13 cellular contexts compared by ENCODE assay signal in the genomic region with DNA sequence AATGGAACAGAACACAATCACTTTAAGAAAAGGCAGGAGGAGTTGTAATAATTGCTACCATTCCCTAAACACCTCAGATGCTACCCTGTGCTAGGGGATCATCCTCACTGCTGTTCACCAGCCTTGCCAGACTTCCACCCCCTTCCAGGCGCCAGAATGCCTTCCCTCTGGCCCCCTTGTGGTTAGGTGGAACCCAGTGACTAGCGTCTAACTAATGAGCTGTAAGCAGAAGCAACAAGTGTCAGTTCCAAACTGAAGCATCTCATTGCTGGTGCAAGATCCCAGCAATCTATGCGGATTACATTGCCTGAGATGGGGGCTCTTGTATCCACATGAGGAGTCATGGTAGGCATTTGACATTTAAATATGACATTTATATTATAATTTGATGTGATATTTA.
DNase-seq lines count a peak whose midpoint lies in the region; ATAC-seq and TF ChIP-seq lines count a peak whose summit lies in the region.
"Had no signal": no experiment of that assay in that cellular context is flagged by ENCODE, and none has a peak within 500 bp of the region (broad histone marks: within the 10 kb centered on the region; RNA-seq: fewer than 3 reads in every experiment).

No MANE protein-coding gene starts in this region.

- no peak overlapping the region for H3K9ac ChIP-seq in Karpas-422 (ENCODE audit: low read length)

- H4K20me1 ChIP-seq in Karpas-422 (ENCODE audit: insufficient read depth, low read depth, low read length): no peaks in the 10 kb centered on the region

- H3K36me3 ChIP-seq in Karpas-422 (ENCODE audit: insufficient read depth, low read length): no peaks in the 10 kb centered on the region

- no peaks in the 10 kb centered on the region for H3K9me3 Mint-ChIP-seq in neural crest cell
- H3K9me3 Mint-ChIP-seq: activated naive CD8-positive, alpha-beta T cell treated with anti-CD3 and anti-CD28 coated beads, Interleukin-2, amount 50 U/mL, for 24 hours had no signal

- ATAC-seq in HG02588 (IDR thresholded peaks at IDR 0.05; ENCODE audit: unreplicated experiment): no peak
- ATAC-seq in GM18873 (IDR thresholded peaks at IDR 0.05; ENCODE audit: low FRiP score, unreplicated experiment): no peak
- ATAC-seq: activated naive CD8-positive, alpha-beta T cell treated with anti-CD3 and anti-CD28 coated beads, Interleukin-2, amount 50 U/mL, for 24 hours had no signal

- no peaks in the 10 kb centered on the region for H3K79me2 ChIP-seq in Karpas-422 (ENCODE audit: low read length)

- peaks cover 9% of the 10 kb centered on the region for H3K4me1 Mint-ChIP-seq in neural crest cell
- H3K4me1 Mint-ChIP-seq: activated naive CD8-positive, alpha-beta T cell treated with anti-CD3 and anti-CD28 coated beads, Interleukin-2, amount 50 U/mL, for 24 hours; memory B cell had no signal

- TF ChIP-seq CTCF in neural crest cell (conservative IDR thresholded peaks at IDR 0.05): peak; percentile 40

- H3K4me3 ChIP-seq in Karpas-422 (ENCODE audit: low read length): no peak overlapping the region

- no peaks in the 10 kb centered on the region for H3K36me3 Mint-ChIP-seq in neural crest cell (ENCODE audit: low read depth)
- H3K36me3 Mint-ChIP-seq: memory B cell had no signal

- no peak overlapping the region for H3K4me2 ChIP-seq in Karpas-422 (ENCODE audit: low read depth, low read length, poor library complexity, severe bottlenecking)

- no peak overlapping the region for H3K27ac ChIP-seq in Karpas-422 (ENCODE audit: low read length)

- H3K27ac Mint-ChIP-seq in neural crest cell (ENCODE audit: unreplicated experiment): no peak overlapping the region
- H3K27ac Mint-ChIP-seq: activated naive CD8-positive, alpha-beta T cell treated with anti-CD3 and anti-CD28 coated beads, Interleukin-2, amount 50 U/mL, for 24 hours; dendritic cell treated with granulocyte-macrophage colony-stimulating factor and Interleukin-4, amounts not matched to agents 40 ng/mL and 50 ng/mL, for 4 days; memory B cell had no signal

- H3K27me3 ChIP-seq in Karpas-422 (ENCODE audit: low read length): no peaks in the 10 kb centered on the region

- no peaks in the 10 kb centered on the region for H3K9me3 ChIP-seq in Karpas-422 (ENCODE audit: low read length)

- no peak overlapping the region for H2AFZ ChIP-seq in Karpas-422 (ENCODE audit: low read length)

- no peaks in the 10 kb centered on the region for H3K27me3 Mint-ChIP-seq in neural crest cell (ENCODE audit: low read depth)

- H3K4me3 Mint-ChIP-seq in neural crest cell: no peak overlapping the region
- H3K4me3 Mint-ChIP-seq: activated naive CD8-positive, alpha-beta T cell treated with anti-CD3 and anti-CD28 coated beads, Interleukin-2, amount 50 U/mL, for 24 hours; dendritic cell treated with granulocyte-macrophage colony-stimulating factor and Interleukin-4, amounts not matched to agents 40 ng/mL and 50 ng/mL, for 4 days; memory B cell had no signal

- no peaks in the 10 kb centered on the region for H3K4me1 ChIP-seq in Karpas-422 (ENCODE audit: low read length)

- peak; percentile 38 for DNase-seq in NCI-H146 (lab: John Stamatoyannopoulos, UW)
- DNase-seq in NCI-H146 treated with DMSO at 0.1 percent for 48 hours (lab: John Stamatoyannopoulos, UW; ENCODE audit: unreplicated experiment): no peak
- peak; percentile 46 for DNase-seq in Karpas-422
- peak; percentile 67 for DNase-seq in cerebellar cortex (ENCODE audit: low spot score)
- no peak for DNase-seq in neural crest cell (ENCODE audit: low read depth, low spot score)
- DNase-seq in NCI-H2081 treated with DMSO at 0.1 percent for 48 hours (lab: John Stamatoyannopoulos, UW): no peak
- DNase-seq: 8988T; activated naive CD8-positive, alpha-beta T cell treated with anti-CD3 and anti-CD28 coated beads, Interleukin-2, amount 50 U/mL, for 24 hours; occipital lobe had no signal

- no peaks in the 10 kb centered on the region for H3K9me2 ChIP-seq in Karpas-422 (replicated peaks; ENCODE audit: insufficient read depth, low read length)

Comparison
In these comparisons a context has a peak if more than half of its experiments do, and no peak if none do; other contexts are left out.
1. DNase-seq: peak in NCI-H146 (single experiment), Karpas-422 (single experiment) and cerebellar cortex (single experiment); none in NCI-H146 treated with DMSO at 0.1 percent for 48 hours (single experiment), neural crest cell (single experiment) and NCI-H2081 treated with DMSO at 0.1 percent for 48 hours (single experiment).